ENCODE assay signal across 24 cellular contexts in genomic region chr6:72217626-72218025, GRCh38.
"Had no signal": no experiment of that assay in that cellular context is flagged by ENCODE, and none has a peak within 500 bp of the region (broad histone marks: within the 10 kb centered on the region; RNA-seq: fewer than 3 reads in every experiment).

No MANE protein-coding gene starts in this region.

- DNase-seq: activated CD4-positive, alpha-beta memory T cell treated with anti-CD3 and anti-CD28 coated beads for 36 hours; activated CD4-positive, alpha-beta T cell treated with anti-CD3 and anti-CD28 coated beads, Interleukin-2, amount 10 ng/mL, durations not matched to agents 24 days and 14 days; activated CD4-positive, CD25-positive, alpha-beta regulatory T cell; activated CD4-positive, CD25-positive, alpha-beta regulatory T cell treated with anti-CD3 and anti-CD28 coated beads, Interleukin-2, amount 50 U/mL, for 72 hours; activated CD8-positive, alpha-beta memory T cell treated with anti-CD3 and anti-CD28 coated beads, Interleukin-2, amount 10 ng/mL, durations not matched to agents 7 days and 5 days; activated CD8-positive, alpha-beta memory T cell treated with anti-CD3 and anti-CD28 coated beads, Interleukin-2, amount 50 U/mL, for 4 hours; activated CD8-positive, alpha-beta T cell treated with anti-CD3 and anti-CD28 coated beads, Interleukin-2, amount 10 ng/mL, durations not matched to agents 7 days and 5 days; activated effector memory CD4-positive, alpha-beta T cell treated with anti-CD3 and anti-CD28 coated beads, Interleukin-2, amount 50 U/mL, for 16 hours; activated naive CD4-positive, alpha-beta T cell treated with anti-CD3 and anti-CD28 coated beads for 36 hours; activated naive CD8-positive, alpha-beta T cell treated with anti-CD3 and anti-CD28 coated beads for 36 hours; activated naive CD8-positive, alpha-beta T cell treated with anti-CD3 and anti-CD28 coated beads, Interleukin-2, amount 50 U/mL, for 24 hours; activated T-cell treated with anti-CD3 and anti-CD28 coated beads, Interleukin-2, amount 50 U/mL, for 1 hour; activated T-cell treated with anti-CD3 and anti-CD28 coated beads, Interleukin-2, amount 50 U/mL, for 48 hours; aorta; colonic mucosa; effector memory CD4-positive, alpha-beta T cell; gastrocnemius medialis; T-helper 17 cell; T1000 had no signal

- H3K27ac ChIP-seq: adrenal gland, body of pancreas, colonic mucosa, gastrocnemius medialis, heart left ventricle had no signal

- ATAC-seq: activated CD4-positive, alpha-beta T cell treated with anti-CD3 and anti-CD28 coated beads for 36 hours; activated CD8-positive, alpha-beta memory T cell treated with anti-CD3 and anti-CD28 coated beads, Interleukin-2, amount 10 ng/mL, durations not matched to agents 7 days and 5 days; activated CD8-positive, alpha-beta T cell treated with anti-CD3 and anti-CD28 coated beads, Interleukin-2, amount 10 ng/mL, durations not matched to agents 7 days and 5 days; activated naive CD8-positive, alpha-beta T cell treated with anti-CD3 and anti-CD28 coated beads, Interleukin-2, amount 50 U/mL, for 24 hours; esophagus mucosa; gastrocnemius medialis; T-helper 17 cell had no signal
